In genomic region chr6:146857180-146857959, GRCh38 we compare ENCODE assay signal across 1 cellular context.
TF ChIP-seq lines count a peak whose summit lies in the region.

No MANE protein-coding gene starts in this region.

TF ChIP-seq in HepG2, 621 proteins besides CTCF, POLR2A, EP300 and RAD21 (continued from another document and continues in another):
- 0 out of 2 replicates have a peak, but pooled peaks have one; percentile 31 for TF ChIP-seq ZNF34 (CRISPR knock-in tag; IDR thresholded peaks at IDR 0.05; ENCODE audit: borderline replicate concordance)
- no peak for TF ChIP-seq ATM (IDR thresholded peaks at IDR 0.05; ENCODE audit: borderline replicate concordance)
- no peak for TF ChIP-seq NR3C1 (CRISPR knock-in tag; IDR thresholded peaks at IDR 0.05)
- peak; percentile 70; the same call in 1 of the 2 replicates for TF ChIP-seq MYC (CRISPR knock-in tag; IDR thresholded peaks at IDR 0.05; ENCODE audit: borderline replicate concordance)
- peak; percentile 88 for TF ChIP-seq ZNF205 (CRISPR knock-in tag; IDR thresholded peaks at IDR 0.05)
- peak; percentile 68 for TF ChIP-seq TEAD3 (CRISPR knock-in tag; optimal IDR thresholded peaks at IDR 0.05; ENCODE audit: borderline replicate concordance)
- peak; percentile 92 for TF ChIP-seq KDM5B (CRISPR knock-in tag; IDR thresholded peaks at IDR 0.05; ENCODE audit: borderline replicate concordance)
- TF ChIP-seq GABPB1 (CRISPR knock-in tag; IDR thresholded peaks at IDR 0.05), result peak; percentile 74
- no peak for TF ChIP-seq ZFP36L1 (CRISPR knock-in tag; IDR thresholded peaks at IDR 0.05)
- peak; percentile 59; the same call in 1 of the 2 replicates for TF ChIP-seq HOMEZ (CRISPR knock-in tag; IDR thresholded peaks at IDR 0.05; ENCODE audit: low read depth)
- TF ChIP-seq RNF2 (conservative IDR thresholded peaks at IDR 0.05; ENCODE audit: low read depth), result 0 out of 2 replicates have a peak, but pooled peaks have one; percentile 57
- no peak for TF ChIP-seq ZNF724P (CRISPR knock-in tag; IDR thresholded peaks at IDR 0.05; ENCODE audit: borderline replicate concordance)
- peak; percentile 95 for TF ChIP-seq ZBED4 (CRISPR knock-in tag; IDR thresholded peaks at IDR 0.05; ENCODE audit: borderline replicate concordance)
- TF ChIP-seq SRSF9 (IDR thresholded peaks at IDR 0.05; ENCODE audit: borderline replicate concordance, insufficient read depth, low read depth, low read length, poor library complexity, severe bottlenecking), result no peak
- no peak for TF ChIP-seq ZFP62 (CRISPR knock-in tag; IDR thresholded peaks at IDR 0.05)
- peak; percentile 69; the same call in 1 of the 2 replicates for TF ChIP-seq THAP9 (CRISPR knock-in tag; IDR thresholded peaks at IDR 0.05; ENCODE audit: borderline replicate concordance)
- TF ChIP-seq ZNF275 (CRISPR knock-in tag; IDR thresholded peaks at IDR 0.05; ENCODE audit: borderline replicate concordance), result no peak
- 0 out of 2 replicates have a peak, but pooled peaks have one; percentile 63 for TF ChIP-seq MXD3 (CRISPR knock-in tag; IDR thresholded peaks at IDR 0.05)
- TF ChIP-seq ZNF224 (CRISPR knock-in tag; IDR thresholded peaks at IDR 0.05), result no peak
- TF ChIP-seq HMG20A (CRISPR knock-in tag; IDR thresholded peaks at IDR 0.05; ENCODE audit: borderline replicate concordance), result peak; percentile 21; the same call in 1 of the 2 replicates
- TF ChIP-seq ZNF383 (CRISPR knock-in tag; IDR thresholded peaks at IDR 0.05; ENCODE audit: borderline replicate concordance), result no peak
- TF ChIP-seq SMAD1 (CRISPR knock-in tag; IDR thresholded peaks at IDR 0.05; ENCODE audit: borderline replicate concordance, low read depth), result peak; percentile 98
- TF ChIP-seq ZFX (CRISPR knock-in tag; IDR thresholded peaks at IDR 0.05; ENCODE audit: low read depth), result peak; percentile 84
- peak; percentile 44; the same call in 1 of the 2 replicates for TF ChIP-seq SP4 (CRISPR knock-in tag; IDR thresholded peaks at IDR 0.05)
- peak; percentile 54; the same call in 1 of the 2 replicates for TF ChIP-seq CAMTA2 (CRISPR knock-in tag; IDR thresholded peaks at IDR 0.05; ENCODE audit: borderline replicate concordance)
- no peak for TF ChIP-seq HCFC1 (IDR thresholded peaks at IDR 0.05; ENCODE audit: low read depth, low read length)
- no peak; the same call in 1 of the 2 replicates for TF ChIP-seq TAF1 (CRISPR knock-in tag; IDR thresholded peaks at IDR 0.05)
- TF ChIP-seq ZNF781 (CRISPR knock-in tag; IDR thresholded peaks at IDR 0.05; ENCODE audit: borderline replicate concordance, not compliant biosample characterization), result peak; percentile 71
- TF ChIP-seq TARDBP (CRISPR knock-in tag; IDR thresholded peaks at IDR 0.05), result peak; percentile 79
- TF ChIP-seq FOXK1 (CRISPR knock-in tag; IDR thresholded peaks at IDR 0.05; ENCODE audit: borderline replicate concordance, low read depth), result peak; percentile 45; the same call in 1 of the 2 replicates
- peak; percentile 80; the same call in 1 of the 2 replicates for TF ChIP-seq NFE2L1 (CRISPR knock-in tag; IDR thresholded peaks at IDR 0.05; ENCODE audit: borderline replicate concordance)
- TF ChIP-seq ZNF589 (CRISPR knock-in tag; conservative IDR thresholded peaks at IDR 0.05), result no peak
- TF ChIP-seq ZNF598 (CRISPR knock-in tag; IDR thresholded peaks at IDR 0.05; ENCODE audit: borderline replicate concordance), result peak; percentile 90; the same call in 1 of the 2 replicates
- TF ChIP-seq SALL1 (CRISPR knock-in tag; IDR thresholded peaks at IDR 0.05), result peak; percentile 94
- peak; percentile 69; the same call in 1 of the 2 replicates for TF ChIP-seq ETV6 (CRISPR knock-in tag; conservative IDR thresholded peaks at IDR 0.05)
- peak; percentile 87 for TF ChIP-seq CBFB (CRISPR knock-in tag; IDR thresholded peaks at IDR 0.05)
- no peak for TF ChIP-seq MTF2 (CRISPR knock-in tag; IDR thresholded peaks at IDR 0.05; ENCODE audit: borderline replicate concordance)
- peak; percentile 74 for TF ChIP-seq FOSL2 (CRISPR knock-in tag; IDR thresholded peaks at IDR 0.05)
- peak; percentile 92 for TF ChIP-seq ZNF501 (CRISPR knock-in tag; IDR thresholded peaks at IDR 0.05)
- no peak for TF ChIP-seq ZNF468 (CRISPR knock-in tag; IDR thresholded peaks at IDR 0.05)
- TF ChIP-seq ZNF317 (CRISPR knock-in tag; IDR thresholded peaks at IDR 0.05), result peak; percentile 58; the same call in 1 of the 2 replicates
- no peak for TF ChIP-seq ZBTB43 (CRISPR knock-in tag; conservative IDR thresholded peaks at IDR 0.05)
- TF ChIP-seq ZNF503 (CRISPR knock-in tag; IDR thresholded peaks at IDR 0.05), result 0 out of 2 replicates have a peak, but pooled peaks have one; percentile 36
- TF ChIP-seq ZNF350 (CRISPR knock-in tag; IDR thresholded peaks at IDR 0.05; ENCODE audit: borderline replicate concordance, low read depth), result peak; percentile 85
- TF ChIP-seq SAP130 (CRISPR knock-in tag; IDR thresholded peaks at IDR 0.05; ENCODE audit: low read depth), result peak; percentile 40; the same call in 1 of the 2 replicates
- TF ChIP-seq HNF4A (CRISPR knock-in tag; IDR thresholded peaks at IDR 0.05), result peak; percentile 25; the same call in 1 of the 2 replicates
- TF ChIP-seq ZNF572 (CRISPR knock-in tag; IDR thresholded peaks at IDR 0.05), result no peak
- TF ChIP-seq ISL2 (CRISPR knock-in tag; IDR thresholded peaks at IDR 0.05), result peak; percentile 54
- no peak for TF ChIP-seq ZNF577 (CRISPR knock-in tag; IDR thresholded peaks at IDR 0.05; ENCODE audit: borderline replicate concordance, low read depth)
- no peak for TF ChIP-seq TCF7L2 (IDR thresholded peaks at IDR 0.05; ENCODE audit: low read depth, low read length)
- TF ChIP-seq EED (CRISPR knock-in tag; IDR thresholded peaks at IDR 0.05), result peak; percentile 80; the same call in 1 of the 2 replicates
- TF ChIP-seq PRDM4 (CRISPR knock-in tag; IDR thresholded peaks at IDR 0.05; ENCODE audit: borderline replicate concordance), result 0 out of 2 replicates have a peak, but pooled peaks have one; percentile 16
- TF ChIP-seq SOX5 (CRISPR knock-in tag; IDR thresholded peaks at IDR 0.05; ENCODE audit: borderline replicate concordance), result peak; percentile 67
- TF ChIP-seq ATF7 (IDR thresholded peaks at IDR 0.05), result no peak
- 0 out of 2 replicates have a peak, but pooled peaks have one; percentile 47 for TF ChIP-seq ATF7 (CRISPR knock-in tag; IDR thresholded peaks at IDR 0.05)
